23 cellular contexts compared by ENCODE assay signal in the genomic region with DNA sequence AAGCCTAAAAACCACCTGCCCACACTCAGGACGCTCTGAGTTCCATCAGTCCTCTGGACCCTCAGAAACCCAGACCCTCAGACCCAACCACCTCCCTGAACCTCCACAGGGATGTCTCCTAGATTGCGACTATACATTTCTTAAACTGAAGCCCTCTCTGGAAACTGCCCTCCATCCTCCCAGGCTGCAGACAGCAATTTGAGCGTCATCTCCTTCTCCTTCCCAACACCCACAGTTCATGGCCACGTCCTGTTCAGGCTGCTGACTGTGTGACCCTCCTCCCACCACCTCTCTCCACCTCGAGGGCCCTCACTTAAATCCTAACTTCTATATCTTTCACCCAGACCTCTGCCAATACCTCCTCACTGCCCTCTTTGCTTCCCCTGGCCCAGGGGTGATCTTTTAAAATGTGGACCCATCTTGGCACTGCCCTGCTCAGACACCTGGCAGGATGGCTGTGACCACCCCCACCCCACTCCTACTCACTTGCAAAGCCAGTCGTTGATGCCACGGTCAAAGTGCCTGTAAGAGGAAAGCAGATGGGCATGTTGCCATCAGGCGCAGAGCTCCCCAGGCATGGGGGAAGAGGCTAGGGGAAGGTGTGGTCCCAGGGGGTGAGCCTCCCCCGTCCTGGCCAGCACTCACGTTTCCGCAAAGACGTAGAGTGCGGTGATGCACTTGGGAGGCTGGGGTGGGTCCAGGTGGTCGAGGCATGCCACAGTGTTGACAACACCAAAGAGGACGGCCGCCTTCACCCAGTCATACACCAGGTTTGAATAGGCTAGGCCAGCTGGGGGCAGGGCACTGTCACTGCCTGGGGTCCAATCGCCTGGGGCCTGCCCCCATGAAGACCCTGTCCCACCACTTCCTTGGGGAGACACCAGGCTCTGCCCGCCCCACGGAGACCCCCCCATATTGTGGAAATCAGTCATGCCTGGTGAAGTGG. TPM values are rescaled to one million over a fixed set of nuclear protein-coding genes. Genes with fewer than 3 reads are reported as not detected.
DNase-seq lines count a peak whose midpoint lies in the region; ATAC-seq and TF ChIP-seq lines count a peak whose summit lies in the region.
"Had no signal": no experiment of that assay in that cellular context is flagged by ENCODE, and none has a peak within 500 bp of the region (broad histone marks: within the 10 kb centered on the region; RNA-seq: fewer than 3 reads in every experiment).

No MANE protein-coding gene starts in this region.

- H3K4me2 ChIP-seq in H9 (ENCODE audit: insufficient read depth, insufficient read length, low read length) = no peak overlapping the region

- H3K4me3 ChIP-seq in lower lobe of right lung (no peak overlapping the region), skeletal muscle tissue (ENCODE audit: low read length in 3 of 3) (peak overlapping the region in 2 of 3 donors; percentile 4 to 6)
- H3K4me3 ChIP-seq: HAP-1 had no signal

- H3K27ac Mint-ChIP-seq in H9 = no peak overlapping the region
- no peak overlapping the region for H3K27ac Mint-ChIP-seq in effector memory CD8-positive, alpha-beta T cell
- H3K27ac Mint-ChIP-seq in activated naive CD8-positive, alpha-beta T cell treated with anti-CD3 and anti-CD28 coated beads, Interleukin-2, amount 50 U/mL, for 24 hours = no peak overlapping the region
- H3K27ac Mint-ChIP-seq: B cell; CD4-positive, alpha-beta T cell; IgD-negative memory B cell had no signal

- H3K27me3 ChIP-seq in H9 (ENCODE audit: insufficient read depth, low read length) = no peaks in the 10 kb centered on the region; the same call in 1 of the 2 replicates
- H3K27me3 ChIP-seq in lower lobe of right lung (ENCODE audit: low read depth) = no peaks in the 10 kb centered on the region
- H3K27me3 ChIP-seq in skeletal muscle tissue (ENCODE audit: control insufficient read depth in 3 of 3, insufficient read depth in 3 of 3, low read length in 3 of 3) = no peaks in the 10 kb centered on the region

- H3K36me3 ChIP-seq in lower lobe of right lung (no peaks in the 10 kb centered on the region), skeletal muscle tissue (ENCODE audit: control insufficient read depth in 3 of 3, insufficient read depth in 3 of 3, low read length in 3 of 3) (peaks cover 41 to 49% (median 43%) of the 10 kb centered on the region in 3 donors)
- H3K36me3 ChIP-seq: HAP-1 had no signal

- H4K91ac ChIP-seq in H9 (ENCODE audit: insufficient read length, low read depth, low read length) = no peak overlapping the region

- H2BK120ac ChIP-seq in H9 (ENCODE audit: low read depth, low read length, poor library complexity, severe bottlenecking) = no peak overlapping the region

- no peak overlapping the region for H2BK15ac ChIP-seq in H9 (ENCODE audit: low read depth, low read length)

- H3K79me2 ChIP-seq in H9 (ENCODE audit: insufficient read depth, low read length) = no peaks in the 10 kb centered on the region

- no peaks in the 10 kb centered on the region for H4K20me1 ChIP-seq in H9 (ENCODE audit: control insufficient read depth, insufficient read depth, insufficient read length)

- H3K27ac ChIP-seq in H9 (ENCODE audit: insufficient read length, low read depth, low read length) (no peak overlapping the region), lower lobe of right lung (no peak overlapping the region), skeletal muscle tissue (ENCODE audit: low read depth, low read length) (peak overlapping the region; percentile 74)
- H3K27ac ChIP-seq: 22Rv1 had no signal

- H3K9me3 Mint-ChIP-seq in H9 = no peaks in the 10 kb centered on the region
- no peaks in the 10 kb centered on the region for H3K9me3 Mint-ChIP-seq in effector memory CD8-positive, alpha-beta T cell
- H3K9me3 Mint-ChIP-seq in activated naive CD8-positive, alpha-beta T cell treated with anti-CD3 and anti-CD28 coated beads, Interleukin-2, amount 50 U/mL, for 24 hours = no peaks in the 10 kb centered on the region
- H3K9me3 Mint-ChIP-seq: CD4-positive, alpha-beta T cell; IgD-negative memory B cell had no signal

- H3K9ac ChIP-seq in H9 (ENCODE audit: extremely low read depth, insufficient read length, low read length) (no peak overlapping the region), skeletal muscle tissue (ENCODE audit: low read depth in 1 of 3, low read length in 3 of 3) (peak overlapping the region in 1 of 3 donors; percentile 64)

- H2AFZ ChIP-seq in H9 (ENCODE audit: low read length) = no peak overlapping the region

- no peak overlapping the region for H3K18ac ChIP-seq in H9 (ENCODE audit: insufficient read length, low read depth, low read length)

- H3K4me1 ChIP-seq in H9 (ENCODE audit: insufficient read depth, low read length) (no peaks in the 10 kb centered on the region), lower lobe of right lung (no peaks in the 10 kb centered on the region), skeletal muscle tissue (ENCODE audit: control insufficient read depth in 3 of 3, insufficient read depth in 3 of 3, low read length in 3 of 3) (peaks cover 39 to 75% (median 54%) of the 10 kb centered on the region in 3 donors)
- H3K4me1 ChIP-seq: HAP-1 had no signal

- no peak overlapping the region for H3K4me3 Mint-ChIP-seq in H9
- no peak overlapping the region for H3K4me3 Mint-ChIP-seq in effector memory CD8-positive, alpha-beta T cell
- H3K4me3 Mint-ChIP-seq in activated naive CD8-positive, alpha-beta T cell treated with anti-CD3 and anti-CD28 coated beads, Interleukin-2, amount 50 U/mL, for 24 hours = no peak overlapping the region
- H3K4me3 Mint-ChIP-seq: B cell; CD4-positive, alpha-beta T cell; IgD-negative memory B cell had no signal

- TF ChIP-seq CTCF in H9 (conservative IDR thresholded peaks at IDR 0.05) = no peak
- no peak for TF ChIP-seq CTCF in lower lobe of right lung (IDR thresholded peaks at IDR 0.05)

- no peak overlapping the region for H2BK5ac ChIP-seq in H9 (ENCODE audit: insufficient read length, low read length)

- H3K27me3 Mint-ChIP-seq in H9 (ENCODE audit: low read depth) = peaks cover 1% of the 10 kb centered on the region; the same call in 1 of the 2 replicates
- peaks cover 8 to 15% of the 10 kb centered on the region in 2 donors for H3K27me3 Mint-ChIP-seq in effector memory CD8-positive, alpha-beta T cell
- no peaks in the 10 kb centered on the region for H3K27me3 Mint-ChIP-seq in activated naive CD8-positive, alpha-beta T cell treated with anti-CD3 and anti-CD28 coated beads, Interleukin-2, amount 50 U/mL, for 24 hours

- no peaks in the 10 kb centered on the region for H3K79me1 ChIP-seq in H9 (ENCODE audit: insufficient read depth, low read depth, low read length, poor library complexity, severe bottlenecking)

- WGBS in H9 (ENCODE audit: extremely low coverage, insufficient read length, low lambda C conversion rate) = no CpG with 5 or more reads among the region's 19 CpGs

- DNase-seq in DMS79 treated with DMSO at 0.1 percent for 48 hours (lab: John Stamatoyannopoulos, UW) (peak; percentile 17), DMS79 (lab: John Stamatoyannopoulos, UW) (no peak), H9 (peak; percentile 9), lower lobe of right lung (peak; percentile 24), nucleus accumbens (lab: John Stamatoyannopoulos, UW) (no peak)
- DNase-seq in effector memory CD8-positive, alpha-beta T cell = no peak
- no peak for DNase-seq in activated naive CD8-positive, alpha-beta T cell treated with anti-CD3 and anti-CD28 coated beads, Interleukin-2, amount 50 U/mL, for 24 hours
- DNase-seq: DMS53; Kasumi-1; MM.1S; NCI-H1105 treated with DMSO at 0.1 percent for 48 hours; NCI-H187; NCI-H69; NK-92 treated with Interleukin-12 subunit alpha and Interleukin-12 subunit beta, amount 100 ng/mL, for 24 hours; OCI-M1 had no signal

- no peak for ATAC-seq in lower lobe of right lung
- ATAC-seq in effector memory CD8-positive, alpha-beta T cell (replicated peaks) = no peak
- no peak for ATAC-seq in activated naive CD8-positive, alpha-beta T cell treated with anti-CD3 and anti-CD28 coated beads, Interleukin-2, amount 50 U/mL, for 24 hours

- H3K23ac ChIP-seq in H9 (ENCODE audit: insufficient read length, low read depth, low read length) = no peak overlapping the region

- H3K56ac ChIP-seq in H9 (ENCODE audit: insufficient read length, low read depth, low read length) = no peak overlapping the region

- H3K23me2 ChIP-seq in H9 (ENCODE audit: insufficient read length, low read depth, low read length, poor library complexity, severe bottlenecking) = no peaks in the 10 kb centered on the region

- H3T11ph ChIP-seq in H9 (ENCODE audit: low read length) = no peak overlapping the region

- no peak overlapping the region for H2BK12ac ChIP-seq in H9 (ENCODE audit: insufficient read length, low read depth, low read length)

- peaks cover 5 to 6% of the 10 kb centered on the region in 2 experiments for H3K4me1 Mint-ChIP-seq in H9
- H3K4me1 Mint-ChIP-seq in effector memory CD8-positive, alpha-beta T cell (ENCODE audit: low read depth in 2 of 2) = peaks cover 12 to 17% of the 10 kb centered on the region in 2 donors
- H3K4me1 Mint-ChIP-seq in activated naive CD8-positive, alpha-beta T cell treated with anti-CD3 and anti-CD28 coated beads, Interleukin-2, amount 50 U/mL, for 24 hours = peaks cover 2% of the 10 kb centered on the region
- H3K4me1 Mint-ChIP-seq: B cell had no signal

- H2BK20ac ChIP-seq in H9 (ENCODE audit: low read depth, low read length, poor library complexity, severe bottlenecking) = no peak overlapping the region

- intact Hi-C loops in lower lobe of right lung (cut with DNase I) = no loop called here

- H3K9me3 ChIP-seq in H9 (ENCODE audit: control insufficient read depth, low read depth, low read length) (no peaks in the 10 kb centered on the region), lower lobe of right lung (no peaks in the 10 kb centered on the region), skeletal muscle tissue (ENCODE audit: control insufficient read depth in 3 of 3, low read length in 3 of 3) (no peaks in the 10 kb centered on the region)
- H3K9me3 ChIP-seq: HAP-1 had no signal

- no peak overlapping the region for H4K5ac ChIP-seq in H9 (ENCODE audit: insufficient read length, low read depth, low read length)

- H3K14ac ChIP-seq in H9 (ENCODE audit: insufficient read depth, low read length) = no peak overlapping the region

- H3K36me3 Mint-ChIP-seq in H9 (ENCODE audit: insufficient read depth in 1 of 3, low read depth in 3 of 3) = no peaks in the 10 kb centered on the region
- no peaks in the 10 kb centered on the region for H3K36me3 Mint-ChIP-seq in effector memory CD8-positive, alpha-beta T cell (ENCODE audit: insufficient read depth)
- no peaks in the 10 kb centered on the region for H3K36me3 Mint-ChIP-seq in activated naive CD8-positive, alpha-beta T cell treated with anti-CD3 and anti-CD28 coated beads, Interleukin-2, amount 50 U/mL, for 24 hours (ENCODE audit: low read depth)
- H3K36me3 Mint-ChIP-seq: IgD-negative memory B cell had no signal

- H3K4ac ChIP-seq in H9 (ENCODE audit: low read depth, low read length) = no peak overlapping the region

- no peak overlapping the region for H4K8ac ChIP-seq in H9 (replicated peaks; ENCODE audit: insufficient read length, low read depth, low read length)

- no peak overlapping the region for H2AK5ac ChIP-seq in H9 (ENCODE audit: insufficient read length, low read length)

RNA-seq across cellular contexts. Expression of gene HHATL, which starts 6.0 kb away (rescaled TPM):
- total RNA-seq in H9 (2021) (0.46 TPM in 1 of 2 replicates, not detected in the other), lower lobe of right lung (1.0 TPM), skeletal muscle tissue (23.0 TPM)
- total RNA-seq: B cell; CD4-positive, alpha-beta T cell; HT1080; RPMI7951 had no signal

RNA-seq across cellular contexts. Expression of gene KLHL40, which starts 11.3 kb away (rescaled TPM):
- total RNA-seq in H9 (2021) (not detected in 2 replicates), lower lobe of right lung (not detected), skeletal muscle tissue (179 TPM)
- total RNA-seq: B cell; CD4-positive, alpha-beta T cell; HT1080; RPMI7951 had no signal

RNA-seq across cellular contexts. Expression of gene ZBTB47, which starts 43.1 kb away (rescaled TPM):
- total RNA-seq in H9 (2021) (3.6 and 4.2 TPM in 2 replicates), lower lobe of right lung (20.0 TPM), skeletal muscle tissue (21.4 TPM)

Comparison
In these comparisons a context has a peak if more than half of its experiments do, and no peak if none do; other contexts are left out.
1. DNase-seq: peak in DMS79 treated with DMSO at 0.1 percent for 48 hours (single experiment), H9 (single experiment) and lower lobe of right lung (single experiment); none in DMS79 (single experiment), effector memory CD8-positive, alpha-beta T cell (0 of 3), activated naive CD8-positive, alpha-beta T cell treated with anti-CD3 and anti-CD28 coated beads, Interleukin-2, amount 50 U/mL, for 24 hours (single experiment) and nucleus accumbens (0 of 56).
2. RNA of gene HHATL, which starts 6.0 kb away (total RNA-seq): 23.0 TPM in skeletal muscle tissue (single experiment); 1.0 TPM in lower lobe of right lung (single experiment) and 0.46 TPM in H9; every median in the first group is over 10 times any median in the second.
3. RNA of gene KLHL40, which starts 11.3 kb away (total RNA-seq): 179 TPM in skeletal muscle tissue (single experiment); not detected in H9 and not detected in lower lobe of right lung (single experiment); every median in the first group is over 100 times any median in the second.